16 cellular contexts compared by ENCODE assay signal in the genomic region with DNA sequence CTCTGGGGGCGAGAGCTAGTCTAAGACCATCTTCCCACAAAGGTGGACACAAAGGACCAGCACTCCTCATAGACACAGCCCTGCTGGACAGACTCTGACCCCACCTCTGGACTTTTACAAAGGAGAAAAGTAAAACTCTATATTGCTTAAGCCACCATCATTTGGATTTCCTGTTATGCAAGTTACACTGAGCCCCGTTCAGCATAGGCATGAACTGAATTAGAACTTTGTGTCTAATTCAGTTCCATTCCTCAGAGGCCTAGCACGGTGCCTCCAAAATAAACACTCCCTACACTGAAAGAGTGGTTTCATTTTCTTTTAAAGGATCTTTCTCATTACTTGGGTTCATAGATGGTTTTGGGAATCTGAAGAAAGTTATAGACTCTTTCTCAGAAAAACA.
"Had no signal": no experiment of that assay in that cellular context is flagged by ENCODE, and none has a peak within 500 bp of the region (broad histone marks: within the 10 kb centered on the region; RNA-seq: fewer than 3 reads in every experiment).

No MANE protein-coding gene starts in this region.

- H3K36me3 ChIP-seq: breast epithelium had no signal

- DNase-seq: activated gamma-delta T cell treated with Interleukin-2 at 50 U/mL for 16 hours; activated T-cell treated with anti-CD3 and anti-CD28 coated beads, Interleukin-2, amount 50 U/mL, for 1 hour; adrenal gland; cortex of kidney; foreskin melanocyte; hippocampal formation; occipital lobe; spleen; stimulated activated CD4-positive, alpha-beta T cell treated with anti-CD3 and anti-CD28 coated beads, Interleukin-4, amount 100 ng/mL, for 1 hour; stimulated activated naive CD4-positive, alpha-beta T cell treated with Interleukin-2 at 50 U/mL for 16 hours; T-helper 1 cell; T-helper 9 cell; thyroid gland had no signal

- ATAC-seq: WTC11 had no signal

- H3K27ac ChIP-seq: breast epithelium, epithelial cell of prostate, thyroid gland had no signal

- H3K27me3 ChIP-seq: adrenal gland, breast epithelium, spleen, thyroid gland had no signal

- H3K4me3 ChIP-seq: adrenal gland, breast epithelium, spleen, thyroid gland had no signal

- H3K9me3 ChIP-seq: adrenal gland, breast epithelium, spleen, thyroid gland had no signal

- H3K4me1 ChIP-seq: adrenal gland, breast epithelium, spleen, thyroid gland had no signal
